In the genomic region with DNA sequence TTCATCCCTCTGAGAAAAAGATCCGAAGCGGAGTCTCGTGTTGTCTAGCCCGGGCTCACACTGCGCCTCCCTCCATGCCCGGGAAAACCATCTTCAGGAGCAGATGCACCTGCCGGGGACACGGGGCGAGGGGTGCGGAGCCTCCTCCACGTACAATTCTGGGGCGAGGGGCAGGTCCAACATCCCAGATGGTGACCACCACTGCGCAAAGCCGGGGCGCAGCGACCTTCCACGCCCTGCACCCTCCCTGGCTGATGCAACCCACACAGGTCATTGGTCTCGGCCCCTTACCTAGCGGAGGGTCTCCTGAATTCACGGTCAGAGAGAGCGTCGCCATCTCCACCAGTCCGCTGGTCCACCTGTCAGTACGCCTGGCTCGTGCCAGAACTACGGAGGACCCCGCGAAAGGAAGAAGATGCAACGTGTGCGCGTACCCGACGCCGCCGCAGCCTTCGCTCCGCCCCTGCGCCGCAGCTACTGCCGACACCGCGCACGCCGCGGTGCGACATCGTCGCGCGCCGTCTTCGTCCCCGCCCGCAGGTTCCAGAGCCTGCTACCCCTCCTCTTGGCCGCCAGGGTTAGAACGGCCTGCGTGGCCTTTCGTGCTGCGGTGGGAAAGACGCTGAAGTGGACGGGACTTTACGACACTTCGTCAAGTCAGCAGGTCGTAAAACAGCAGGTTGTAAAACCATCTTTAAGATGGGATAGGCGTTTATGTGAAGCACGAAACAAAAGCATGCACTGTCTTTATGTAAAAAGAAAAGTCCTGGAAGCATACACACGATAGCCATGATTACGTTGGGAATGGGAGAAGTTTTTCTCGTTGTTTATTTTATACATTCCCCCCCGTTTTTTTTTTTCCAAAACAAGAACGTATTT, we compare ENCODE assay signal across 8 cellular contexts. TPM values are rescaled to one million over a fixed set of nuclear protein-coding genes. Genes with fewer than 3 reads are reported as not detected.
DNase-seq lines count a peak whose midpoint lies in the region; ATAC-seq, FAIRE-seq and TF ChIP-seq lines count a peak whose summit lies in the region.

A gene (minus strand): TSS at position 454 of the 879 bp plus-strand sequence. CDS start 117 bp downstream, at position 337.

- peak; percentile 99 for FAIRE-seq in GM19239 (lab: Jason Lieb, UNC)

- H3K36me3 Mint-ChIP-seq in activated CD4-positive, alpha-beta T cell treated with anti-CD3 and anti-CD28 coated beads, Interleukin-2, amount 10 ng/mL, durations not matched to agents 7 days and 5 days (ENCODE audit: low read depth) = peaks cover 12% of the 10 kb centered on the region

- H3K9me3 Mint-ChIP-seq in activated CD4-positive, alpha-beta T cell treated with anti-CD3 and anti-CD28 coated beads, Interleukin-2, amount 10 ng/mL, durations not matched to agents 7 days and 5 days = no peaks in the 10 kb centered on the region

- POLR2A ChIA-PET in BJ (lab: Charles Lee) = no interaction called here
- POLR2A ChIA-PET in activated CD4-positive, alpha-beta T cell treated with anti-CD3 and anti-CD28 coated beads, Interleukin-2, amount 10 ng/mL, durations not matched to agents 7 days and 5 days (lab: Charles Lee) = no interaction called here

- TF ChIP-seq CTCF in BJ (IDR thresholded peaks at IDR 0.05; ENCODE audit: insufficient read depth, low read depth, low read length) = peak; percentile 72

- DNase-seq in BJ (ENCODE audit: low read depth) (peak; percentile 94), GM19239 (ENCODE audit: insufficient read length, low spot score) (peak; percentile 80), NCI-H526 (lab: John Stamatoyannopoulos, UW) (peak; percentile 92 to 95), dedifferentiated amniotic fluid mesenchymal stem cell (ENCODE audit: extremely low spot score) (peak; percentile 96), left lobe of liver (ENCODE audit: low spot score) (peak; percentile 96)
- peak; percentile 95 for DNase-seq in activated CD4-positive, alpha-beta T cell treated with anti-CD3 and anti-CD28 coated beads, Interleukin-2, amount 10 ng/mL, durations not matched to agents 7 days and 5 days
- peak; percentile 87 to 88 for DNase-seq in stimulated activated CD4-positive, alpha-beta T cell treated with anti-CD3 and anti-CD28 coated beads, Interleukin-2, amount 100 ng/mL, for 48 hours

- H3K4me3 ChIP-seq in BJ (ENCODE audit: low read depth, low read length) = peak within 1 kb of the TSS; percentile 99

- CTCF ChIA-PET in BJ (lab: Yijun Ruan, JAX) = interaction anchor here (1.0 kb wide), 1 partner anchor 70 kb away, joined by 3 read pairs; no protein-coding TSS in a partner anchor
- CTCF ChIA-PET in activated CD4-positive, alpha-beta T cell treated with anti-CD3 and anti-CD28 coated beads, Interleukin-2, amount 10 ng/mL, durations not matched to agents 7 days and 5 days (lab: Charles Lee) = interaction anchor here (0.6 to 1.0 kb wide), 9 partner anchors 8 to 129 kb away, joined by 3 to 5 read pairs (median 4); no protein-coding TSS in a partner anchor

- H3K27me3 ChIP-seq in BJ (ENCODE audit: control insufficient read depth, insufficient read depth, low read length) = no peaks in the 10 kb centered on the region

- H3K27ac Mint-ChIP-seq in activated CD4-positive, alpha-beta T cell treated with anti-CD3 and anti-CD28 coated beads, Interleukin-2, amount 10 ng/mL, durations not matched to agents 7 days and 5 days = peak within 1 kb of the TSS; percentile 97

- H3K36me3 ChIP-seq in BJ (ENCODE audit: control insufficient read depth, insufficient read depth, low read length) = no peaks in the 10 kb centered on the region

- H3K4me1 Mint-ChIP-seq in activated CD4-positive, alpha-beta T cell treated with anti-CD3 and anti-CD28 coated beads, Interleukin-2, amount 10 ng/mL, durations not matched to agents 7 days and 5 days = peaks cover 47% of the 10 kb centered on the region

- peak within 1 kb of the TSS; percentile 98 for H3K4me3 Mint-ChIP-seq in activated CD4-positive, alpha-beta T cell treated with anti-CD3 and anti-CD28 coated beads, Interleukin-2, amount 10 ng/mL, durations not matched to agents 7 days and 5 days

- H3K27me3 Mint-ChIP-seq in activated CD4-positive, alpha-beta T cell treated with anti-CD3 and anti-CD28 coated beads, Interleukin-2, amount 10 ng/mL, durations not matched to agents 7 days and 5 days = no peaks in the 10 kb centered on the region

- ATAC-seq in HG03460 (IDR thresholded peaks at IDR 0.05; ENCODE audit: unreplicated experiment) (peak; percentile 99), left lobe of liver (peak; percentile 99)

RNA-seq across cellular contexts. Expression of the gene that starts here (rescaled TPM):
- polyA plus RNA-seq in BJ (2011; rRNA removed) = 88.7 and 142 TPM in 2 replicates
- polyA minus RNA-seq in BJ (2011; rRNA and poly(A)+ RNA removed) = 126 and 141 TPM in 2 replicates
- 100 to 1,000 TPM; 112 to 135 TPM for total RNA-seq in activated CD4-positive, alpha-beta T cell treated with anti-CD3 and anti-CD28 coated beads, Interleukin-2, amount 10 ng/mL, durations not matched to agents 7 days and 5 days
- 29.9 TPM for total RNA-seq in left lobe of liver

Comparison
In these comparisons a context has a peak if more than half of its experiments do, and no peak if none do; other contexts are left out.
1. Peak in every context shown above with its lines: DNase-seq, ATAC-seq and H3K4me3 ChIP-seq.